26 cellular contexts compared by ENCODE assay signal in the genomic region with DNA sequence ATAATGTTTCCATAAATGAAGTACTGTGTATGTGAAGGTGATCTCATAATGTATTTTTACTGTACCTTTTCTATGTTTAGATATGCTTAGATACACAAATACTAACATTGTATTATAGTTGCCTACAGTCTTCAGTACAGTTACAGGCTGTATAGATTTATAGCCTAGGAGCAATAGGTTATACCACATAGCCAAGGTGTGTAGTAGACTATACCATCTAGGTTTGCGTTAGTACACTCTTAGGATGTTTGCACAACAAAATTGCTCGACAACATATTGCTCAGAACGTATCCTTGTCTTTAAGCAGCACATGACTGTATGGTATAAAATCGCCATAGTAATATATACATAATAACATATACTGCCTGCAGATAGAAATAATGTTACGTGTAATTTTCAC.
"Had no signal": no experiment of that assay in that cellular context is flagged by ENCODE, and none has a peak within 500 bp of the region (broad histone marks: within the 10 kb centered on the region; RNA-seq: fewer than 3 reads in every experiment).

No MANE protein-coding gene starts in this region.

- H3K9me3 ChIP-seq: gastrocnemius medialis, right lobe of liver, testis, vagina had no signal

- DNase-seq: activated CD4-positive, alpha-beta memory T cell treated with anti-CD3 and anti-CD28 coated beads for 36 hours; activated CD4-positive, alpha-beta T cell treated with anti-CD3 and anti-CD28 coated beads, Interleukin-2, amount 10 ng/mL, durations not matched to agents 24 days and 14 days; activated CD4-positive, CD25-positive, alpha-beta regulatory T cell treated with anti-CD3 and anti-CD28 coated beads, Interleukin-2, amount 50 U/mL, for 72 hours; activated CD8-positive, alpha-beta memory T cell treated with anti-CD3 and anti-CD28 coated beads, Interleukin-2, amount 50 U/mL, for 4 hours; activated T-cell treated with anti-CD3 and anti-CD28 coated beads, Interleukin-2, amount 50 U/mL, for 24 hours; anterior cingulate cortex; dorsolateral prefrontal cortex; effector memory CD4-positive, alpha-beta T cell; erythroblast; gastrocnemius medialis; glutamatergic neuron; left cardiac atrium; mammary epithelial cell; naive B cell; right lobe of liver; stimulated activated CD4-positive, alpha-beta T cell treated with anti-CD3 and anti-CD28 coated beads, Interleukin-2, amount 100 ng/mL, for 48 hours; stimulated activated naive CD4-positive, alpha-beta T cell treated with Interleukin-2 at 50 U/mL for 16 hours; T-helper 2 cell; testis had no signal

- H3K9me3 Mint-ChIP-seq: activated CD4-positive, alpha-beta memory T cell treated with anti-CD3 and anti-CD28 coated beads for 36 hours; activated CD4-positive, alpha-beta T cell treated with anti-CD3 and anti-CD28 coated beads, Interleukin-2, amount 10 ng/mL, durations not matched to agents 24 days and 14 days; activated naive CD4-positive, alpha-beta T cell treated with anti-CD3 and anti-CD28 coated beads, Interleukin-2, amount 50 U/mL, for 24 hours; activated T-cell treated with anti-CD3 and anti-CD28 coated beads, Interleukin-2, amount 50 U/mL, for 24 hours; activated T-helper 17 cell treated with anti-CD3 and anti-CD28 coated beads, Interleukin-2, amount 50 U/mL, for 72 hours; naive B cell; neural crest cell; type B pancreatic cell had no signal

- H3K4me3 Mint-ChIP-seq: activated CD4-positive, alpha-beta memory T cell treated with anti-CD3 and anti-CD28 coated beads for 36 hours; activated CD4-positive, alpha-beta T cell treated with anti-CD3 and anti-CD28 coated beads, Interleukin-2, amount 10 ng/mL, durations not matched to agents 24 days and 14 days; activated naive CD4-positive, alpha-beta T cell treated with anti-CD3 and anti-CD28 coated beads, Interleukin-2, amount 50 U/mL, for 24 hours; activated T-cell treated with anti-CD3 and anti-CD28 coated beads, Interleukin-2, amount 50 U/mL, for 24 hours; activated T-helper 17 cell treated with anti-CD3 and anti-CD28 coated beads, Interleukin-2, amount 50 U/mL, for 72 hours; naive B cell; neural crest cell; type B pancreatic cell had no signal

- H3K4me3 ChIP-seq: coronary artery, dorsolateral prefrontal cortex, gastrocnemius medialis, hepatocyte, right lobe of liver, testis, vagina had no signal

- H3K27ac Mint-ChIP-seq: activated CD4-positive, alpha-beta memory T cell treated with anti-CD3 and anti-CD28 coated beads for 36 hours; type B pancreatic cell had no signal

- H3K27me3 Mint-ChIP-seq: activated CD4-positive, alpha-beta memory T cell treated with anti-CD3 and anti-CD28 coated beads for 36 hours; activated CD4-positive, alpha-beta T cell treated with anti-CD3 and anti-CD28 coated beads, Interleukin-2, amount 10 ng/mL, durations not matched to agents 24 days and 14 days; activated naive CD4-positive, alpha-beta T cell treated with anti-CD3 and anti-CD28 coated beads, Interleukin-2, amount 50 U/mL, for 24 hours; activated T-cell treated with anti-CD3 and anti-CD28 coated beads, Interleukin-2, amount 50 U/mL, for 24 hours; activated T-helper 17 cell treated with anti-CD3 and anti-CD28 coated beads, Interleukin-2, amount 50 U/mL, for 72 hours; naive B cell; type B pancreatic cell had no signal

- ATAC-seq: activated T-helper 17 cell treated with anti-CD3 and anti-CD28 coated beads, Interleukin-2, amount 50 U/mL, for 72 hours; gastrocnemius medialis; left cardiac atrium; right lobe of liver had no signal

- H3K27ac ChIP-seq: coronary artery, dorsolateral prefrontal cortex, gastrocnemius medialis, hepatocyte, right lobe of liver, testis, vagina had no signal

- H3K36me3 ChIP-seq: gastrocnemius medialis, right lobe of liver, vagina had no signal

- H3K27me3 ChIP-seq: dorsolateral prefrontal cortex, gastrocnemius medialis, hepatocyte, right lobe of liver, testis, vagina had no signal
